9 cellular contexts compared by ENCODE assay signal in genomic region chr19:3135961-3136683, GRCh38. TPM values are rescaled to one million over a fixed set of nuclear protein-coding genes. Genes with fewer than 3 reads are reported as not detected.
DNase-seq lines count a peak whose midpoint lies in the region; ATAC-seq, FAIRE-seq and TF ChIP-seq lines count a peak whose summit lies in the region.
"Had no signal": no experiment of that assay in that cellular context is flagged by ENCODE, and none has a peak within 500 bp of the region (broad histone marks: within the 10 kb centered on the region; RNA-seq: fewer than 3 reads in every experiment).

TSS of gene GNA15 (plus strand) at chr19:3136033. CDS start at chr19:3136451, 418 bp downstream.

- no peak within 1 kb of the TSS for H2AFZ ChIP-seq in hepatocyte

- H3K9me2 ChIP-seq in hepatocyte (replicated peaks; ENCODE audit: insufficient read depth) = no peaks in the 10 kb centered on the region

- H3K9me3 ChIP-seq in Panc1 (ENCODE audit: control insufficient read depth, insufficient read depth, low read depth, low read length) (no peaks in the 10 kb centered on the region), ovary (no peaks in the 10 kb centered on the region), hepatocyte (ENCODE audit: low read depth) (no peaks in the 10 kb centered on the region)

- H3K4me1 ChIP-seq in Panc1 (ENCODE audit: control insufficient read depth, insufficient read depth, low read length) = peaks cover 4% of the 10 kb centered on the region
- H3K4me1 ChIP-seq in ovary (ENCODE audit: insufficient read depth) = peaks cover 8% of the 10 kb centered on the region
- H3K4me1 ChIP-seq in hepatocyte (ENCODE audit: insufficient read depth) = no peaks in the 10 kb centered on the region

- CTCF ChIA-PET in GM10248 (lab: Yijun Ruan, JAX) (interaction anchor here (0.8 to 9.7 kb wide), 9 partner anchors 10 to 186 kb away, joined by 3 to 78 read pairs (median 7); no protein-coding TSS in a partner anchor), Panc1 (lab: Charles Lee) (no interaction called here)

- no peaks in the 10 kb centered on the region for H3K27me3 ChIP-seq in Panc1 (ENCODE audit: control insufficient read depth, insufficient read depth, low read length)
- H3K27me3 ChIP-seq in bronchial epithelial cell (ENCODE audit: control insufficient read depth, insufficient read depth, low read length) = no peaks in the 10 kb centered on the region
- H3K27me3 ChIP-seq in ovary = no peaks in the 10 kb centered on the region
- H3K27me3 ChIP-seq in hepatocyte = no peaks in the 10 kb centered on the region

- WGBS in ovary, 3 donors = 70 to 80% (median 74%) methylated on average over 28 to 40 of the region's 40 CpGs
- 88% methylated on average over 34 of the region's 40 CpGs for WGBS in hepatocyte (ENCODE audit: low lambda C conversion rate, missing lambda C conversion rate)

- no peak for TF ChIP-seq POLR2A in ovary (IDR thresholded peaks at IDR 0.05)

- intact Hi-C loops in Panc1 (cut with micrococcal nuclease; ENCODE audit: unreplicated experiment) = no loop called here
- intact Hi-C loops in ovary (cut with DNase I) = no loop called here

- TF ChIP-seq CTCF in GM10248 (IDR thresholded peaks at IDR 0.05; ENCODE audit: control extremely low read depth, extremely low read depth, low read depth, missing control alignments) (no peak), Panc1 (IDR thresholded peaks at IDR 0.05) (no peak), bronchial epithelial cell (IDR thresholded peaks at IDR 0.05; ENCODE audit: insufficient read depth, low read length, severe bottlenecking) (no peak), ovary (IDR thresholded peaks at IDR 0.05) (no peak), hepatocyte (IDR thresholded peaks at IDR 0.05; ENCODE audit: poor library complexity) (no peak)

- no peak for TF ChIP-seq EP300 in ovary (IDR thresholded peaks at IDR 0.05)

- in situ Hi-C loops in Panc1 (cut with HindIII; ENCODE audit: low pct_unique_long_range_greater_than_20kb, low sequenced_read_pairs) = no loop called here

- BruUV-seq in Panc1 (replicated peaks; lab: Mats Ljungman, UMichigan) = no TSS peak

- no peaks in the 10 kb centered on the region for H4K20me1 ChIP-seq in hepatocyte (ENCODE audit: insufficient read depth, poor library complexity, severe bottlenecking)

- no peaks in the 10 kb centered on the region for H3K79me2 ChIP-seq in hepatocyte

- no peak for FAIRE-seq in bronchial epithelial cell (lab: Jason Lieb, UNC)
- FAIRE-seq: GM18507 had no signal

- ATAC-seq in Panc1 = peak; percentile 54
- ATAC-seq in GM19452 (IDR thresholded peaks at IDR 0.05; ENCODE audit: unreplicated experiment) = no peak

- DNase-seq in GM10248 (ENCODE audit: extremely low spot score) (peak; percentile 70), Panc1 (ENCODE audit: low read depth, low spot score) (no peak), bronchial epithelial cell (ENCODE audit: low read depth) (peak; percentile 76), ovary (peak in 3 of 5 donors; percentile 21 to 51 (median 37)), hepatocyte (ENCODE audit: low spot score) (no peak), NCI-H1436 (lab: John Stamatoyannopoulos, UW) (no peak), NCI-H510A (lab: John Stamatoyannopoulos, UW) (no peak)

- H3K27ac ChIP-seq in Panc1 (ENCODE audit: low read length) (0 out of 2 replicates have a peak within 1 kb of the TSS, but pooled peaks have one; percentile 34), ovary (no peak within 1 kb of the TSS), hepatocyte (no peak within 1 kb of the TSS)

- POLR2A ChIA-PET in GM10248 (lab: Yijun Ruan, JAX) (interaction anchor here (0.6 kb wide), 1 partner anchor 45 kb away, joined by 3 read pairs; no protein-coding TSS in a partner anchor), Panc1 (lab: Charles Lee) (no interaction called here)

- peak within 1 kb of the TSS; percentile 34 to 49 for H3K4me3 ChIP-seq in Panc1 (ENCODE audit: low read depth in 2 of 2, low read length in 2 of 2)
- H3K4me3 ChIP-seq in bronchial epithelial cell (ENCODE audit: low read depth, low read length) = peak within 1 kb of the TSS; percentile 81
- H3K4me3 ChIP-seq in ovary = no peak within 1 kb of the TSS
- no peak within 1 kb of the TSS for H3K4me3 ChIP-seq in hepatocyte

- H3K36me3 ChIP-seq in Panc1 (ENCODE audit: control insufficient read depth, insufficient read depth, low read length) = no peaks in the 10 kb centered on the region
- peaks cover 4% of the 10 kb centered on the region for H3K36me3 ChIP-seq in bronchial epithelial cell (ENCODE audit: control insufficient read depth, insufficient read depth, low read length)
- no peaks in the 10 kb centered on the region for H3K36me3 ChIP-seq in ovary
- no peaks in the 10 kb centered on the region for H3K36me3 ChIP-seq in hepatocyte (replicated peaks; ENCODE audit: insufficient read depth, low read depth)

- no peak within 1 kb of the TSS for H3K4me2 ChIP-seq in hepatocyte

RNA-seq across cellular contexts. Expression of gene GNA15, which starts in this region (rescaled TPM):
- 6.2 TPM for total RNA-seq in Panc1 (2021; ENCODE audit: unreplicated experiment)
- polyA plus RNA-seq in Panc1 (2012; ENCODE audit: insufficient read length) = 8.4 TPM
- 85.0 and 106 TPM in 2 replicates for total RNA-seq in bronchial epithelial cell
- total RNA-seq in ovary = 1 to 10 TPM; 1.2 to 4.8 (median 1.4) TPM
- polyA plus RNA-seq in ovary = 1 to 10 TPM; 1.2 to 1.9 TPM
- 0.24 and 1.5 TPM in 2 replicates for total RNA-seq in hepatocyte
- polyA plus RNA-seq in hepatocyte = 0.29 and 0.45 TPM in 2 replicates

Comparison
In these comparisons a context has a peak if more than half of its experiments do, and no peak if none do; other contexts are left out.
1. RNA of gene GNA15 (total RNA-seq): 85.0 to 106 TPM in bronchial epithelial cell; 6.2 TPM in Panc1 (single experiment), 0.24 to 1.5 TPM in hepatocyte and 1.2 to 4.8 TPM in ovary; every median in the first group is over 10 times any median in the second.
2. DNase-seq: peak in GM10248 (single experiment), bronchial epithelial cell (single experiment) and ovary (3 of 5); none in Panc1 (single experiment), hepatocyte (single experiment), NCI-H1436 (single experiment) and NCI-H510A (single experiment).
3. H3K4me3 ChIP-seq: peak in Panc1 (2 of 2) and bronchial epithelial cell (single experiment); none in ovary (single experiment) and hepatocyte (single experiment).